Comparison of ENCODE assay signal across 8 cellular contexts in genomic region chr5:160439205-160439600, GRCh38. TPM values are rescaled to one million over a fixed set of nuclear protein-coding genes. Genes with fewer than 3 reads are reported as not detected.
DNase-seq lines count a peak whose midpoint lies in the region; ATAC-seq, FAIRE-seq and TF ChIP-seq lines count a peak whose summit lies in the region.

No MANE protein-coding gene starts in this region.

- peak overlapping the region; percentile 47 for H3K4me3 ChIP-seq in BJ (ENCODE audit: low read depth, low read length)
- H3K4me3 ChIP-seq in right lobe of liver: peak overlapping the region; percentile 33 to 43 (median 33)

- no peaks in the 10 kb centered on the region for H3K9me3 Mint-ChIP-seq in activated CD4-positive, alpha-beta T cell treated with anti-CD3 and anti-CD28 coated beads, Interleukin-2, amount 10 ng/mL, durations not matched to agents 7 days and 5 days

- POLR2A ChIA-PET in BJ (lab: Charles Lee): no interaction called here
- POLR2A ChIA-PET in activated CD4-positive, alpha-beta T cell treated with anti-CD3 and anti-CD28 coated beads, Interleukin-2, amount 10 ng/mL, durations not matched to agents 7 days and 5 days (lab: Charles Lee): interaction anchor here (1.1 kb wide), 1 partner anchor 31 kb away, joined by 3 read pairs; no protein-coding TSS in a partner anchor

- H3K4me3 Mint-ChIP-seq in activated CD4-positive, alpha-beta T cell treated with anti-CD3 and anti-CD28 coated beads, Interleukin-2, amount 10 ng/mL, durations not matched to agents 7 days and 5 days: peak overlapping the region; percentile 73

- CTCF ChIA-PET in BJ (lab: Yijun Ruan, JAX): interaction anchor here (0.6 to 5.9 kb wide), 18 partner anchors 9 to 1087 kb away, joined by 3 to 108 read pairs (median 14); partner anchors contain the start of genes PTTG1 and SLU7
- CTCF ChIA-PET in activated CD4-positive, alpha-beta T cell treated with anti-CD3 and anti-CD28 coated beads, Interleukin-2, amount 10 ng/mL, durations not matched to agents 7 days and 5 days (lab: Charles Lee): interaction anchor here (0.6 to 5.7 kb wide), 26 partner anchors 9 to 209 kb away, joined by 3 to 63 read pairs (median 6); partner anchors contain the start of genes PTTG1 and SLU7

- TF ChIP-seq CTCF in BJ (IDR thresholded peaks at IDR 0.05; ENCODE audit: insufficient read depth, low read depth, low read length): peak; percentile 93
- TF ChIP-seq CTCF in right lobe of liver (IDR thresholded peaks at IDR 0.05): peak; percentile 77 to 95 (median 95)

- WGBS in right lobe of liver (ENCODE audit: insufficient coverage, low coverage, low lambda C conversion rate, missing lambda C conversion rate): 0% methylated on average over 11 of the region's 11 CpGs

- H3K27ac Mint-ChIP-seq in activated CD4-positive, alpha-beta T cell treated with anti-CD3 and anti-CD28 coated beads, Interleukin-2, amount 10 ng/mL, durations not matched to agents 7 days and 5 days: peak overlapping the region; percentile 74

- intact Hi-C loops in right lobe of liver (cut with DNase I): no loop called here

- no peaks in the 10 kb centered on the region for H3K36me3 Mint-ChIP-seq in activated CD4-positive, alpha-beta T cell treated with anti-CD3 and anti-CD28 coated beads, Interleukin-2, amount 10 ng/mL, durations not matched to agents 7 days and 5 days (ENCODE audit: low read depth)

- H3K36me3 ChIP-seq in BJ (ENCODE audit: control insufficient read depth, insufficient read depth, low read length) (no peaks in the 10 kb centered on the region), right lobe of liver (no peaks in the 10 kb centered on the region)

- peaks cover 0 to 6% (median 2%) of the 10 kb centered on the region in 4 donors for H3K4me1 ChIP-seq in right lobe of liver

- H3K4me1 Mint-ChIP-seq in activated CD4-positive, alpha-beta T cell treated with anti-CD3 and anti-CD28 coated beads, Interleukin-2, amount 10 ng/mL, durations not matched to agents 7 days and 5 days: peaks cover 36% of the 10 kb centered on the region

- TF ChIP-seq POLR2A in right lobe of liver (IDR thresholded peaks at IDR 0.05): no peak

- H3K27ac ChIP-seq in right lobe of liver: no peak overlapping the region

- no peak for DNase-seq in BJ (ENCODE audit: low read depth)
- DNase-seq in GM19239 (ENCODE audit: insufficient read length, low spot score): peak; percentile 31
- DNase-seq in NCI-H524 treated with DMSO at 0.1 percent for 48 hours (lab: John Stamatoyannopoulos, UW): peak; percentile 50
- peak; percentile 87 for DNase-seq in activated CD4-positive, alpha-beta T cell treated with anti-CD3 and anti-CD28 coated beads, Interleukin-2, amount 10 ng/mL, durations not matched to agents 7 days and 5 days
- peak; percentile 90 for DNase-seq in dermis blood vessel endothelial cell
- DNase-seq in right lobe of liver: peak; percentile 84 to 85 (median 84)
- DNase-seq in stimulated activated CD4-positive, alpha-beta T cell treated with anti-CD3 and anti-CD28 coated beads, Interleukin-4, amount 100 ng/mL, for 4 hours: peak; percentile 84 to 88

- H3K27me3 ChIP-seq in BJ (ENCODE audit: control insufficient read depth, insufficient read depth, low read length) (peaks cover 3% of the 10 kb centered on the region; the same call in 1 of the 2 replicates), right lobe of liver (no peaks in the 10 kb centered on the region)

- H3K9me3 ChIP-seq in right lobe of liver: no peaks in the 10 kb centered on the region

- peak; percentile 99 for FAIRE-seq in GM19239 (lab: Jason Lieb, UNC)

- peak; percentile 59 for ATAC-seq in HG03432 (IDR thresholded peaks at IDR 0.05; ENCODE audit: unreplicated experiment)
- ATAC-seq in right lobe of liver: peak; percentile 95 to 97 (median 96)

- peaks cover 5% of the 10 kb centered on the region for H3K27me3 Mint-ChIP-seq in activated CD4-positive, alpha-beta T cell treated with anti-CD3 and anti-CD28 coated beads, Interleukin-2, amount 10 ng/mL, durations not matched to agents 7 days and 5 days

RNA-seq across cellular contexts. Expression of gene PTTG1, which starts 17.5 kb away (rescaled TPM):
- polyA plus RNA-seq in BJ (2011; rRNA removed): 59.3 and 109 TPM in 2 replicates
- 13.8 and 16.1 TPM in 2 replicates for polyA minus RNA-seq in BJ (2011; rRNA and poly(A)+ RNA removed)
- total RNA-seq in activated CD4-positive, alpha-beta T cell treated with anti-CD3 and anti-CD28 coated beads, Interleukin-2, amount 10 ng/mL, durations not matched to agents 7 days and 5 days: 100 to 1,000 TPM; 160 to 189 TPM
- total RNA-seq in dermis blood vessel endothelial cell: 60.4 and 190 TPM in 2 replicates
- 1 to 10 TPM in 3 of 6 experiments, under 1 TPM in 3; 0.51 to 5.9 (median 2.6) TPM for total RNA-seq in right lobe of liver

RNA-seq across cellular contexts. Expression of gene SLU7, which starts 20.3 kb away (rescaled TPM):
- polyA plus RNA-seq in BJ (2011; rRNA removed): 12.5 and 28.2 TPM in 2 replicates
- polyA minus RNA-seq in BJ (2011; rRNA and poly(A)+ RNA removed): 8.1 and 8.2 TPM in 2 replicates
- 10 to 100 TPM; 63.5 to 64.6 TPM for total RNA-seq in activated CD4-positive, alpha-beta T cell treated with anti-CD3 and anti-CD28 coated beads, Interleukin-2, amount 10 ng/mL, durations not matched to agents 7 days and 5 days
- total RNA-seq in dermis blood vessel endothelial cell (84.8 and 96.5 TPM in 2 replicates), right lobe of liver (10 to 100 TPM; 11.6 to 19.4 (median 17.0) TPM)

RNA-seq across cellular contexts. Expression of gene FAM200C, which starts 39.3 kb away (rescaled TPM):
- 1.6 and 2.9 TPM in 2 replicates for polyA plus RNA-seq in BJ (2011; rRNA removed)
- 1.3 and 1.6 TPM in 2 replicates for polyA minus RNA-seq in BJ (2011; rRNA and poly(A)+ RNA removed)
- total RNA-seq in activated CD4-positive, alpha-beta T cell treated with anti-CD3 and anti-CD28 coated beads, Interleukin-2, amount 10 ng/mL, durations not matched to agents 7 days and 5 days: under 1 TPM; 0.62 to 0.73 TPM
- total RNA-seq in dermis blood vessel endothelial cell: 3.8 and 4.8 TPM in 2 replicates
- total RNA-seq in right lobe of liver: 1 to 10 TPM in 2 of 6 experiments, under 1 TPM in 4; 0.56 to 1.2 (median 0.95) TPM
